ENCODE assay signal across 8 cellular contexts in genomic region chr18:69935319-69936190, GRCh38. TPM values are rescaled to one million over a fixed set of nuclear protein-coding genes. Genes with fewer than 3 reads are reported as not detected.
DNase-seq lines count a peak whose midpoint lies in the region; ATAC-seq, FAIRE-seq and TF ChIP-seq lines count a peak whose summit lies in the region.

No MANE protein-coding gene starts in this region.

- peak; percentile 72 for DNase-seq in activated CD4-positive, alpha-beta T cell treated with anti-CD3 and anti-CD28 coated beads for 1 hour
- peak; percentile 40 for DNase-seq in stimulated activated CD8-positive, alpha-beta memory T cell treated with anti-CD3 and anti-CD28 coated beads, Interleukin-15, amount 100 ng/mL, for 24 hours (ENCODE audit: low read depth)
- DNase-seq in HFFc6 (no peak), COLO668 (lab: John Stamatoyannopoulos, UW; ENCODE audit: unreplicated experiment) (no peak)

- ATAC-seq in GM18858 (IDR thresholded peaks at IDR 0.05; ENCODE audit: unreplicated experiment), result peak; percentile 93
- peak; percentile 88 for ATAC-seq in HG02973 (IDR thresholded peaks at IDR 0.05; ENCODE audit: unreplicated experiment)
- no peak for ATAC-seq in SK-N-SH treated with all-trans-retinoic acid at 6 μM for 48 hours

- peak; percentile 50 for FAIRE-seq in endometrium (lab: Jason Lieb, UNC)

- H3K9me3 Mint-ChIP-seq in HFFc6, result no peaks in the 10 kb centered on the region

- no peak overlapping the region for H3K27ac Mint-ChIP-seq in HFFc6

- no peaks in the 10 kb centered on the region for H3K27me3 Mint-ChIP-seq in HFFc6 (ENCODE audit: insufficient read depth)

- no peaks in the 10 kb centered on the region for H3K4me1 Mint-ChIP-seq in HFFc6 (ENCODE audit: low read depth)

- no peak for TF ChIP-seq CTCF in HFFc6 (IDR thresholded peaks at IDR 0.05)

- peaks cover 4% of the 10 kb centered on the region; the same call in 1 of the 2 replicates for H3K36me3 Mint-ChIP-seq in HFFc6 (ENCODE audit: low read depth)

- no peak overlapping the region for H3K4me3 Mint-ChIP-seq in HFFc6

TF ChIP-seq in SK-N-SH treated with all-trans-retinoic acid at 6 μM for 48 hours, 23 proteins besides CTCF, POLR2A, EP300 and RAD21:
- TF ChIP-seq ZNF565 (CRISPR knock-in tag; conservative IDR thresholded peaks at IDR 0.05; ENCODE audit: low read depth) (no peak), ZNF70 (CRISPR knock-in tag; IDR thresholded peaks at IDR 0.05) (no peak), BACH2 (CRISPR knock-in tag; IDR thresholded peaks at IDR 0.05; ENCODE audit: borderline replicate concordance) (no peak), ARNTL (CRISPR knock-in tag; IDR thresholded peaks at IDR 0.05; ENCODE audit: borderline replicate concordance, low read depth) (no peak), CSDC2 (CRISPR knock-in tag; IDR thresholded peaks at IDR 0.05) (no peak), SNAI2 (CRISPR knock-in tag; IDR thresholded peaks at IDR 0.05) (no peak), TOX (CRISPR knock-in tag; IDR thresholded peaks at IDR 0.05; ENCODE audit: borderline replicate concordance) (no peak), ZFP3 (CRISPR knock-in tag; IDR thresholded peaks at IDR 0.05) (no peak), RARB (CRISPR knock-in tag; IDR thresholded peaks at IDR 0.05) (no peak), OSR1 (CRISPR knock-in tag; IDR thresholded peaks at IDR 0.05) (no peak), PPARA (CRISPR knock-in tag; IDR thresholded peaks at IDR 0.05; ENCODE audit: borderline replicate concordance) (no peak), PATZ1 (CRISPR knock-in tag; IDR thresholded peaks at IDR 0.05; ENCODE audit: borderline replicate concordance) (no peak), ZFP30 (CRISPR knock-in tag; IDR thresholded peaks at IDR 0.05) (no peak), ZNF8 (CRISPR knock-in tag; IDR thresholded peaks at IDR 0.05) (no peak), GLIS3 (CRISPR knock-in tag; IDR thresholded peaks at IDR 0.05) (no peak), ISL1 (CRISPR knock-in tag; IDR thresholded peaks at IDR 0.05) (no peak)

RNA-seq across cellular contexts. Expression of gene CD226, which starts 12.1 kb away (rescaled TPM):
- under 1 TPM; 0.14 to 0.78 (median 0.34) TPM for total RNA-seq in HFFc6 (2021; fragmentation: NEBNext Ultra II Directional; extraction: Animal tissue kit (Norgen Biotek cat#: 25700))

Comparison
In these comparisons a context has a peak if more than half of its experiments do, and no peak if none do; other contexts are left out.
1. DNase-seq: peak in activated CD4-positive, alpha-beta T cell treated with anti-CD3 and anti-CD28 coated beads for 1 hour (single experiment) and stimulated activated CD8-positive, alpha-beta memory T cell treated with anti-CD3 and anti-CD28 coated beads, Interleukin-15, amount 100 ng/mL, for 24 hours (single experiment); none in HFFc6 (single experiment) and COLO668 (single experiment).